Comparison of ENCODE assay signal across 22 cellular contexts in genomic region chr5:20166496-20166895, GRCh38.
DNase-seq lines count a peak whose midpoint lies in the region; ATAC-seq and TF ChIP-seq lines count a peak whose summit lies in the region.
"Had no signal": no experiment of that assay in that cellular context is flagged by ENCODE, and none has a peak within 500 bp of the region (broad histone marks: within the 10 kb centered on the region; RNA-seq: fewer than 3 reads in every experiment).

No MANE protein-coding gene starts in this region.

- TF ChIP-seq CTCF in mammary epithelial cell (conservative IDR thresholded peaks at IDR 0.05 in 1 of 2, IDR thresholded peaks at IDR 0.05 in 1 of 2; ENCODE audit: extremely low read depth in 1 of 2, insufficient read depth in 1 of 2, low read depth in 1 of 2, low read length in 2 of 2) = no peak
- no peak for TF ChIP-seq CTCF in breast epithelium (IDR thresholded peaks at IDR 0.05)
- TF ChIP-seq CTCF in astrocyte of the spinal cord (IDR thresholded peaks at IDR 0.05; ENCODE audit: low read depth, low read length) = no peak

- no peaks in the 10 kb centered on the region for H3K27me3 Mint-ChIP-seq in stimulated activated naive B cell treated with anti-CD40 and anti-IgM and Interleukin-4, amounts not matched to agents 10 μg/mL and 1 μg/mL and 100 μg/mL, for 72 hours
- no peaks in the 10 kb centered on the region for H3K27me3 Mint-ChIP-seq in naive thymus-derived CD8-positive, alpha-beta T cell
- H3K27me3 Mint-ChIP-seq: activated naive CD4-positive, alpha-beta T cell treated with anti-CD3 and anti-CD28 coated beads, Interleukin-2, amount 10 ng/mL, durations not matched to agents 7 days and 5 days; natural killer cell treated with Interleukin-12 subunit alpha and Interleukin-12 subunit beta and Interleukin-15 and Interleukin-18, amount 100 ng/mL, for 72 hours had no signal

- H3K27ac Mint-ChIP-seq in stimulated activated naive B cell treated with anti-CD40 and anti-IgM and Interleukin-4, amounts not matched to agents 10 μg/mL and 1 μg/mL and 100 μg/mL, for 72 hours = no peak overlapping the region
- H3K27ac Mint-ChIP-seq in naive thymus-derived CD8-positive, alpha-beta T cell = no peak overlapping the region
- H3K27ac Mint-ChIP-seq: activated naive CD4-positive, alpha-beta T cell treated with anti-CD3 and anti-CD28 coated beads, Interleukin-2, amount 10 ng/mL, durations not matched to agents 7 days and 5 days; natural killer cell treated with Interleukin-12 subunit alpha and Interleukin-12 subunit beta and Interleukin-15 and Interleukin-18, amount 100 ng/mL, for 72 hours had no signal

- BruUV-seq in mammary epithelial cell (replicated peaks; lab: Mats Ljungman, UMichigan) = no TSS peak

- H4K20me1 ChIP-seq in mammary epithelial cell (ENCODE audit: insufficient read depth, low read length) = no peaks in the 10 kb centered on the region
- H4K20me1 ChIP-seq: BLaER1 treated with 17β-estradiol and CSF1 and Interleukin-3, amounts not matched to agents 10 nM and 100 nM had no signal

- intact Hi-C loops in mammary epithelial cell (cut with micrococcal nuclease) = no loop called here
- intact Hi-C loops in breast epithelium (cut with DNase I; ENCODE audit: low total_unique reads) = no loop called here

- DNase-seq in mammary epithelial cell (peak; percentile 25), breast epithelium (ENCODE audit: low spot score in 2 of 2) (no peak), NCI-H524 (lab: John Stamatoyannopoulos, UW) (peak; percentile 95 to 99), astrocyte of the spinal cord (ENCODE audit: low read depth, low spot score) (peak; percentile 10)
- DNase-seq in stimulated activated naive B cell treated with anti-CD40 and anti-IgM and Interleukin-4, amounts not matched to agents 10 μg/mL and 1 μg/mL and 100 μg/mL, for 72 hours = no peak
- DNase-seq in naive thymus-derived CD8-positive, alpha-beta T cell = no peak
- DNase-seq: activated CD4-positive, alpha-beta T cell treated with anti-CD3 and anti-CD28 coated beads, Interleukin-2, amount 50 U/mL, for 48 hours; activated CD8-positive, alpha-beta memory T cell treated with anti-CD3 and anti-CD28 coated beads, Interleukin-2, amount 50 U/mL, for 4 hours; activated naive CD4-positive, alpha-beta T cell treated with anti-CD3 and anti-CD28 coated beads, Interleukin-2, amount 10 ng/mL, durations not matched to agents 7 days and 5 days; amniotic stem cell; cortex of kidney; kidney; NCI-H187; ovary; stimulated activated CD4-positive, alpha-beta T cell treated with anti-CD3 and anti-CD28 coated beads, Interleukin-2, amount 100 ng/mL, for 24 hours; T-helper 1 cell had no signal

- no peaks in the 10 kb centered on the region for H3K36me3 ChIP-seq in mammary epithelial cell (ENCODE audit: insufficient read depth, low read length)
- no peaks in the 10 kb centered on the region for H3K36me3 ChIP-seq in breast epithelium
- H3K36me3 ChIP-seq: BLaER1 treated with 17β-estradiol and CSF1 and Interleukin-3, amounts not matched to agents 10 nM and 100 nM; ovary; tibial nerve had no signal

- CTCF ChIA-PET in mammary epithelial cell (lab: Charles Lee; ENCODE audit: low non-redundant PET) = no interaction called here

- TF ChIP-seq POLR2A in breast epithelium (IDR thresholded peaks at IDR 0.05) = no peak

- peaks cover 0 to 5% of the 10 kb centered on the region in 2 donors for H3K9me3 Mint-ChIP-seq in stimulated activated naive B cell treated with anti-CD40 and anti-IgM and Interleukin-4, amounts not matched to agents 10 μg/mL and 1 μg/mL and 100 μg/mL, for 72 hours
- peaks cover 0 to 15% (median 5%) of the 10 kb centered on the region in 9 donors for H3K9me3 Mint-ChIP-seq in naive thymus-derived CD8-positive, alpha-beta T cell

- WGBS in mammary epithelial cell (ENCODE audit: low coverage, missing lambda C conversion rate) = 0% methylated on average over 4 of the region's 4 CpGs

- no peak for ATAC-seq in GM21737 (IDR thresholded peaks at IDR 0.05; ENCODE audit: unreplicated experiment)
- no peak for ATAC-seq in stimulated activated naive B cell treated with anti-CD40 and anti-IgM and Interleukin-4, amounts not matched to agents 10 μg/mL and 1 μg/mL and 100 μg/mL, for 72 hours (replicated peaks)
- no peak for ATAC-seq in GM18858 (IDR thresholded peaks at IDR 0.05; ENCODE audit: unreplicated experiment)
- no peak for ATAC-seq in naive thymus-derived CD8-positive, alpha-beta T cell
- ATAC-seq: natural killer cell treated with Interleukin-12 subunit alpha and Interleukin-12 subunit beta and Interleukin-15 and Interleukin-18, amount 100 ng/mL, for 72 hours; Panc1 had no signal

- no peak overlapping the region for H2AFZ ChIP-seq in mammary epithelial cell (ENCODE audit: low read depth, low read length)

- H3K4me3 ChIP-seq in mammary epithelial cell (replicated peaks in 1 of 3; ENCODE audit: insufficient read depth in 1 of 3, low read depth in 2 of 3, low read length in 3 of 3) (no peak overlapping the region), breast epithelium (no peak overlapping the region), astrocyte of the spinal cord (ENCODE audit: low read depth, low read length) (no peak overlapping the region)
- H3K4me3 ChIP-seq: BLaER1 treated with 17β-estradiol and CSF1 and Interleukin-3, amounts not matched to agents 10 nM and 100 nM; ovary; tibial nerve had no signal

- POLR2A ChIA-PET in naive thymus-derived CD8-positive, alpha-beta T cell (lab: Charles Lee) = no interaction called here

- in situ Hi-C loops in mammary epithelial cell (cut with MboI; ENCODE audit: low sequenced_read_pairs in 2 of 2) = no loop called here
- in situ Hi-C loops in astrocyte of the spinal cord (cut with HindIII; ENCODE audit: low sequenced_read_pairs) = no loop called here

- H3K4me2 ChIP-seq in mammary epithelial cell (ENCODE audit: insufficient read depth, low read depth, low read length) = no peak overlapping the region
- H3K4me2 ChIP-seq: BLaER1 treated with 17β-estradiol and CSF1 and Interleukin-3, amounts not matched to agents 10 nM and 100 nM had no signal

- no peaks in the 10 kb centered on the region for H3K79me2 ChIP-seq in mammary epithelial cell (ENCODE audit: insufficient read depth, low read length)

- H3K4me1 ChIP-seq in mammary epithelial cell (ENCODE audit: insufficient read depth, low read length) (no peaks in the 10 kb centered on the region), breast epithelium (no peaks in the 10 kb centered on the region)
- H3K4me1 ChIP-seq: BLaER1 treated with 17β-estradiol and CSF1 and Interleukin-3, amounts not matched to agents 10 nM and 100 nM; tibial nerve had no signal

- no peaks in the 10 kb centered on the region for H3K27me3 ChIP-seq in mammary epithelial cell (ENCODE audit: insufficient read depth, low read length)
- no peaks in the 10 kb centered on the region for H3K27me3 ChIP-seq in breast epithelium
- H3K27me3 ChIP-seq: BLaER1 treated with 17β-estradiol and CSF1 and Interleukin-3, amounts not matched to agents 10 nM and 100 nM; ovary; tibial nerve had no signal

- dilution Hi-C loops in mammary epithelial cell (cut with HindIII; ENCODE audit: low sequenced_read_pairs) = no loop called here

- H3K4me3 Mint-ChIP-seq in stimulated activated naive B cell treated with anti-CD40 and anti-IgM and Interleukin-4, amounts not matched to agents 10 μg/mL and 1 μg/mL and 100 μg/mL, for 72 hours = no peak overlapping the region
- no peak overlapping the region for H3K4me3 Mint-ChIP-seq in naive thymus-derived CD8-positive, alpha-beta T cell
- H3K4me3 Mint-ChIP-seq: activated naive CD4-positive, alpha-beta T cell treated with anti-CD3 and anti-CD28 coated beads, Interleukin-2, amount 10 ng/mL, durations not matched to agents 7 days and 5 days; natural killer cell treated with Interleukin-12 subunit alpha and Interleukin-12 subunit beta and Interleukin-15 and Interleukin-18, amount 100 ng/mL, for 72 hours had no signal

- no peaks in the 10 kb centered on the region for H3K9me3 ChIP-seq in mammary epithelial cell (replicated peaks; ENCODE audit: insufficient read depth, low read length)
- H3K9me3 ChIP-seq in breast epithelium = no peaks in the 10 kb centered on the region
- H3K9me3 ChIP-seq: BLaER1 treated with 17β-estradiol and CSF1 and Interleukin-3, amounts not matched to agents 10 nM and 100 nM; ovary; tibial nerve had no signal

- H3K4me1 Mint-ChIP-seq in stimulated activated naive B cell treated with anti-CD40 and anti-IgM and Interleukin-4, amounts not matched to agents 10 μg/mL and 1 μg/mL and 100 μg/mL, for 72 hours = no peaks in the 10 kb centered on the region
- H3K4me1 Mint-ChIP-seq in naive thymus-derived CD8-positive, alpha-beta T cell = no peaks in the 10 kb centered on the region
- H3K4me1 Mint-ChIP-seq: activated naive CD4-positive, alpha-beta T cell treated with anti-CD3 and anti-CD28 coated beads, Interleukin-2, amount 10 ng/mL, durations not matched to agents 7 days and 5 days had no signal

- H3K9ac ChIP-seq in mammary epithelial cell (ENCODE audit: insufficient read depth, low read length) = no peak overlapping the region
- H3K9ac ChIP-seq: BLaER1 treated with 17β-estradiol and CSF1 and Interleukin-3, amounts not matched to agents 10 nM and 100 nM had no signal

- H3K27ac ChIP-seq in mammary epithelial cell (ENCODE audit: insufficient read depth, low read depth, low read length) (no peak overlapping the region), breast epithelium (no peak overlapping the region)
- H3K27ac ChIP-seq: BLaER1 treated with 17β-estradiol and CSF1 and Interleukin-3, amounts not matched to agents 10 nM and 100 nM; ovary; tibial nerve had no signal

- no peaks in the 10 kb centered on the region for H3K36me3 Mint-ChIP-seq in stimulated activated naive B cell treated with anti-CD40 and anti-IgM and Interleukin-4, amounts not matched to agents 10 μg/mL and 1 μg/mL and 100 μg/mL, for 72 hours
- H3K36me3 Mint-ChIP-seq in naive thymus-derived CD8-positive, alpha-beta T cell = no peaks in the 10 kb centered on the region
- H3K36me3 Mint-ChIP-seq: activated naive CD4-positive, alpha-beta T cell treated with anti-CD3 and anti-CD28 coated beads, Interleukin-2, amount 10 ng/mL, durations not matched to agents 7 days and 5 days; natural killer cell treated with Interleukin-12 subunit alpha and Interleukin-12 subunit beta and Interleukin-15 and Interleukin-18, amount 100 ng/mL, for 72 hours had no signal

Comparison
In these comparisons a context has a peak if more than half of its experiments do, and no peak if none do; other contexts are left out.
1. DNase-seq: peak in mammary epithelial cell (single experiment), NCI-H524 (2 of 2) and astrocyte of the spinal cord (single experiment); none in breast epithelium (0 of 2), stimulated activated naive B cell treated with anti-CD40 and anti-IgM and Interleukin-4, amounts not matched to agents 10 μg/mL and 1 μg/mL and 100 μg/mL, for 72 hours (single experiment) and naive thymus-derived CD8-positive, alpha-beta T cell (0 of 10).